In genomic region chr4:142372570-142373300, GRCh38 we compare ENCODE assay signal across 16 cellular contexts.
A peak's percentile ranks its signal among the peaks of the same experiment; 100 is the strongest.
DNase-seq lines count a peak whose midpoint lies in the region; ATAC-seq lines count a peak whose summit lies in the region.
"Had no signal": no experiment of that assay in that cellular context is flagged by ENCODE, and none has a peak within 500 bp of the region (broad histone marks: within the 10 kb centered on the region; RNA-seq: fewer than 3 reads in every experiment).

No MANE protein-coding gene starts in this region.

- H3K27me3 Mint-ChIP-seq in stimulated activated naive CD8-positive, alpha-beta T cell treated with anti-CD3 and anti-CD28 coated beads, Interleukin-15, amount 100 ng/mL, for 72 hours = no peaks in the 10 kb centered on the region
- H3K27me3 Mint-ChIP-seq in activated T-helper 17 cell treated with anti-CD3 and anti-CD28 coated beads, Interleukin-2, amount 50 U/mL, for 72 hours = no peaks in the 10 kb centered on the region

- H3K4me3 Mint-ChIP-seq in stimulated activated naive CD8-positive, alpha-beta T cell treated with anti-CD3 and anti-CD28 coated beads, Interleukin-15, amount 100 ng/mL, for 72 hours = no peak overlapping the region
- peak overlapping the region; percentile 75 for H3K4me3 Mint-ChIP-seq in activated T-helper 17 cell treated with anti-CD3 and anti-CD28 coated beads, Interleukin-2, amount 50 U/mL, for 72 hours

- DNase-seq in stimulated activated naive CD8-positive, alpha-beta T cell treated with anti-CD3 and anti-CD28 coated beads, Interleukin-15, Interleukin-2, amounts not matched to agents 100 U/mL and 50 U/mL, for 24 hours = no peak
- no peak for DNase-seq in stimulated activated naive CD8-positive, alpha-beta T cell treated with anti-CD3 and anti-CD28 coated beads, Interleukin-15, amount 100 ng/mL, for 72 hours
- peak; percentile 45 for DNase-seq in fibroblast of gingiva (ENCODE audit: low read depth)
- DNase-seq in NCI-H510A treated with DMSO at 0.1 percent for 48 hours (lab: John Stamatoyannopoulos, UW) = no peak
- DNase-seq in NAMALWA (ENCODE audit: low spot score) = no peak
- DNase-seq: activated CD4-positive, alpha-beta T cell treated with anti-CD3 and anti-CD28 coated beads, Interleukin-2, amount 50 U/mL, for 1 hour; activated effector memory CD4-positive, alpha-beta T cell treated with Interleukin-2 at 50 U/mL for 16 hours; left cardiac atrium; mucosa of descending colon; NCI-H1436; NCI-H446; ovary; stimulated activated CD4-positive, alpha-beta T cell treated with anti-CD3 and anti-CD28 coated beads, Interleukin-2, amount 100 ng/mL, for 48 hours had no signal

- ATAC-seq in stimulated activated naive CD8-positive, alpha-beta T cell treated with anti-CD3 and anti-CD28 coated beads, Interleukin-15, Interleukin-2, amounts not matched to agents 100 U/mL and 50 U/mL, for 24 hours = peak; percentile 29
- no peak for ATAC-seq in stimulated activated naive CD8-positive, alpha-beta T cell treated with anti-CD3 and anti-CD28 coated beads, Interleukin-15, amount 100 ng/mL, for 72 hours
- peak; percentile 11 for ATAC-seq in activated T-helper 17 cell treated with anti-CD3 and anti-CD28 coated beads, Interleukin-2, amount 50 U/mL, for 72 hours (replicated peaks)
- ATAC-seq in GM19397 (IDR thresholded peaks at IDR 0.05; ENCODE audit: unreplicated experiment) (no peak), GM21737 (IDR thresholded peaks at IDR 0.05; ENCODE audit: unreplicated experiment) (no peak)
- ATAC-seq: left cardiac atrium, mucosa of descending colon had no signal

- peaks cover 8% of the 10 kb centered on the region in 2 donors for H3K9me3 Mint-ChIP-seq in stimulated activated naive CD8-positive, alpha-beta T cell treated with anti-CD3 and anti-CD28 coated beads, Interleukin-15, amount 100 ng/mL, for 72 hours
- H3K9me3 Mint-ChIP-seq in activated T-helper 17 cell treated with anti-CD3 and anti-CD28 coated beads, Interleukin-2, amount 50 U/mL, for 72 hours = peaks cover 10% of the 10 kb centered on the region

- peaks cover 52% of the 10 kb centered on the region for H3K36me3 Mint-ChIP-seq in activated T-helper 17 cell treated with anti-CD3 and anti-CD28 coated beads, Interleukin-2, amount 50 U/mL, for 72 hours (ENCODE audit: low read depth)

- peaks cover 78% of the 10 kb centered on the region for H3K4me1 Mint-ChIP-seq in stimulated activated naive CD8-positive, alpha-beta T cell treated with anti-CD3 and anti-CD28 coated beads, Interleukin-15, amount 100 ng/mL, for 72 hours
- peaks cover 48% of the 10 kb centered on the region for H3K4me1 Mint-ChIP-seq in activated T-helper 17 cell treated with anti-CD3 and anti-CD28 coated beads, Interleukin-2, amount 50 U/mL, for 72 hours

- peak overlapping the region in 1 of 2 donors; percentile 62 for H3K27ac Mint-ChIP-seq in stimulated activated naive CD8-positive, alpha-beta T cell treated with anti-CD3 and anti-CD28 coated beads, Interleukin-15, amount 100 ng/mL, for 72 hours
- H3K27ac Mint-ChIP-seq in activated T-helper 17 cell treated with anti-CD3 and anti-CD28 coated beads, Interleukin-2, amount 50 U/mL, for 72 hours = peak overlapping the region; percentile 84

Comparison
In these comparisons a context has a peak if more than half of its experiments do, and no peak if none do; other contexts are left out.
1. ATAC-seq: peak in stimulated activated naive CD8-positive, alpha-beta T cell treated with anti-CD3 and anti-CD28 coated beads, Interleukin-15, Interleukin-2, amounts not matched to agents 100 U/mL and 50 U/mL, for 24 hours (single experiment) and activated T-helper 17 cell treated with anti-CD3 and anti-CD28 coated beads, Interleukin-2, amount 50 U/mL, for 72 hours (single experiment); none in stimulated activated naive CD8-positive, alpha-beta T cell treated with anti-CD3 and anti-CD28 coated beads, Interleukin-15, amount 100 ng/mL, for 72 hours (single experiment), GM19397 (single experiment) and GM21737 (single experiment).